11 cellular contexts compared by ENCODE assay signal in genomic region chr2:144479138-144479537, GRCh38. TPM values are rescaled to one million over a fixed set of nuclear protein-coding genes. Genes with fewer than 3 reads are reported as not detected.
DNase-seq lines count a peak whose midpoint lies in the region; TF ChIP-seq lines count a peak whose summit lies in the region.
"Had no signal": no experiment of that assay in that cellular context is flagged by ENCODE, and none has a peak within 500 bp of the region (broad histone marks: within the 10 kb centered on the region; RNA-seq: fewer than 3 reads in every experiment).

No MANE protein-coding gene starts in this region.

- H3K9me3 ChIP-seq in cardiac muscle cell (ENCODE audit: low read depth) (no peaks in the 10 kb centered on the region), endodermal cell (ENCODE audit: control insufficient read depth, low read length) (no peaks in the 10 kb centered on the region), mesenchymal stem cell (ENCODE audit: control insufficient read depth, low read length) (no peaks in the 10 kb centered on the region)

- no peak overlapping the region for H2BK120ac ChIP-seq in mesenchymal stem cell (ENCODE audit: low read depth, low read length)

- no peak overlapping the region for H3K4ac ChIP-seq in mesenchymal stem cell (ENCODE audit: low read depth in 1 of 2, low read length in 2 of 2)

- H3K27me3 ChIP-seq in cardiac muscle cell (no peaks in the 10 kb centered on the region), endodermal cell (ENCODE audit: control insufficient read depth, insufficient read depth, low read length, poor library complexity, severe bottlenecking) (no peaks in the 10 kb centered on the region), mesenchymal stem cell (ENCODE audit: control insufficient read depth in 1 of 2, insufficient read depth in 1 of 2, low read length in 2 of 2) (no peaks in the 10 kb centered on the region)

- peaks cover 10% of the 10 kb centered on the region for H3K27me3 Mint-ChIP-seq in endodermal cell (ENCODE audit: insufficient read depth)

- no peaks in the 10 kb centered on the region for H3K9me3 Mint-ChIP-seq in endodermal cell

- no peak overlapping the region for H2BK5ac ChIP-seq in mesenchymal stem cell (ENCODE audit: low read depth, low read length, poor library complexity, severe bottlenecking)

- peak overlapping the region; percentile 84 for H4K8ac ChIP-seq in mesenchymal stem cell (ENCODE audit: low read length)

- H3K27ac ChIP-seq in cardiac muscle cell = peak overlapping the region; percentile 75
- peak overlapping the region; percentile 92 for H3K27ac ChIP-seq in endodermal cell (ENCODE audit: low read depth, low read length)
- peak overlapping the region; percentile 65 for H3K27ac ChIP-seq in mesenchymal stem cell (ENCODE audit: low read length, poor library complexity, severe bottlenecking)

- H3K36me3 ChIP-seq in cardiac muscle cell (no peaks in the 10 kb centered on the region), endodermal cell (ENCODE audit: control insufficient read depth, insufficient read depth, low read length) (no peaks in the 10 kb centered on the region), mesenchymal stem cell (ENCODE audit: control insufficient read depth in 1 of 2, insufficient read depth in 2 of 2, low read depth in 1 of 2, low read length in 2 of 2) (peaks cover 0 to 23% of the 10 kb centered on the region in 2 experiments)

- DNase-seq in cardiac muscle cell (ENCODE audit: low read depth in 1 of 2, low spot score in 1 of 2) = peak; percentile 57 to 73
- no peak for DNase-seq in cardiac septum (ENCODE audit: low spot score)
- DNase-seq in endodermal cell = peak; percentile 89
- DNase-seq in mesenchymal stem cell = no peak
- no peak for DNase-seq in occipital lobe (lab: John Stamatoyannopoulos, UW)
- no peak for DNase-seq in NCI-H2107 (lab: John Stamatoyannopoulos, UW)
- DNase-seq in Ammon's horn (ENCODE audit: low spot score) = no peak
- no peak for DNase-seq in NCI-H2227 treated with DMSO at 0.1 percent for 48 hours (lab: John Stamatoyannopoulos, UW)
- DNase-seq: ACHN; activated CD8-positive, alpha-beta memory T cell treated with anti-CD3 and anti-CD28 coated beads for 24 hours; NCI-H2081 had no signal

- H4K91ac ChIP-seq in mesenchymal stem cell (ENCODE audit: low read length) = peak overlapping the region; percentile 46

- no peak overlapping the region for H3K23ac ChIP-seq in mesenchymal stem cell (ENCODE audit: low read length in 2 of 2)

- no peak overlapping the region for H3K14ac ChIP-seq in mesenchymal stem cell (ENCODE audit: low read length in 2 of 2)

- H3K79me1 ChIP-seq in mesenchymal stem cell (replicated peaks; ENCODE audit: low read length, poor library complexity, severe bottlenecking) = peaks cover 14% of the 10 kb centered on the region

- H3K4me2 ChIP-seq in mesenchymal stem cell (ENCODE audit: low read length, poor library complexity, severe bottlenecking) = no peak overlapping the region

- H3K4me3 ChIP-seq in cardiac muscle cell = no peak overlapping the region
- no peak overlapping the region for H3K4me3 ChIP-seq in endodermal cell (ENCODE audit: low read length)
- H3K4me3 ChIP-seq in mesenchymal stem cell (ENCODE audit: insufficient read depth in 1 of 2, low read depth in 1 of 2, low read length in 2 of 2) = no peak overlapping the region

- no peak overlapping the region for H2AFZ ChIP-seq in mesenchymal stem cell (ENCODE audit: low read depth, low read length)

- peaks cover 53% of the 10 kb centered on the region for H3K4me1 ChIP-seq in cardiac muscle cell (ENCODE audit: low read depth)
- peaks cover 8% of the 10 kb centered on the region for H3K4me1 ChIP-seq in endodermal cell (ENCODE audit: control insufficient read depth, insufficient read depth, low read length)
- H3K4me1 ChIP-seq in mesenchymal stem cell (ENCODE audit: control insufficient read depth, insufficient read depth, low read depth, low read length) = peaks cover 13% of the 10 kb centered on the region

- H3K4me3 Mint-ChIP-seq in endodermal cell = no peak overlapping the region

- H3K18ac ChIP-seq in mesenchymal stem cell (ENCODE audit: low read depth in 1 of 2, low read length in 2 of 2) = no peak overlapping the region

- no peak overlapping the region for H2BK12ac ChIP-seq in mesenchymal stem cell (ENCODE audit: low read length in 2 of 2)

- intact Hi-C loops in cardiac septum (cut with DNase I) = no loop called here

- no peak overlapping the region for H2BK15ac ChIP-seq in mesenchymal stem cell (ENCODE audit: low read depth, poor library complexity, severe bottlenecking)

- H2AK5ac ChIP-seq in mesenchymal stem cell (ENCODE audit: low read length, severe bottlenecking) = no peak overlapping the region

- no peaks in the 10 kb centered on the region for H3K36me3 Mint-ChIP-seq in endodermal cell (ENCODE audit: low read depth)

- H3K9ac ChIP-seq in endodermal cell (ENCODE audit: extremely low read depth, low read length, poor library complexity, severe bottlenecking) = no peak overlapping the region
- peak overlapping the region; percentile 3 for H3K9ac ChIP-seq in mesenchymal stem cell (ENCODE audit: low read length)

- TF ChIP-seq CTCF in cardiac muscle cell (IDR thresholded peaks at IDR 0.05; ENCODE audit: low read depth, low read length) (no peak), endodermal cell (conservative IDR thresholded peaks at IDR 0.05) (no peak)

- WGBS in endodermal cell (ENCODE audit: insufficient coverage in 1 of 2, insufficient read length in 1 of 2), 2 experiments = 21 to 25% methylated on average over 2 to 4 of the region's 4 CpGs
- 59% methylated on average over 3 of the region's 4 CpGs for WGBS in mesenchymal stem cell

- H3K4me1 Mint-ChIP-seq in endodermal cell = peaks cover 22% of the 10 kb centered on the region

- no peak overlapping the region for H3K27ac Mint-ChIP-seq in endodermal cell

RNA-seq across cellular contexts. Expression of gene ZEB2, which starts 40.8 kb away (rescaled TPM):
- 27.0 and 41.2 TPM in 2 replicates for total RNA-seq in cardiac muscle cell
- polyA plus RNA-seq in cardiac muscle cell = 16.8 and 17.9 TPM in 2 replicates
- 122 TPM for total RNA-seq in cardiac septum
- under 1 TPM; 0.29 to 0.31 TPM for total RNA-seq in endodermal cell
- 68.2 TPM for polyA plus RNA-seq in endodermal cell (2013, experiment 1 of 2)
- polyA plus RNA-seq in endodermal cell (2013, experiment 2 of 2) = 65.4 TPM
- polyA plus RNA-seq in mesenchymal stem cell (2013, experiment 1 of 2) = 62.5 TPM
- polyA plus RNA-seq in mesenchymal stem cell (2013, experiment 2 of 2) = 60.2 TPM
- 430 TPM for total RNA-seq in occipital lobe

Comparison
In these comparisons a context has a peak if more than half of its experiments do, and no peak if none do; other contexts are left out.
1. DNase-seq: peak in cardiac muscle cell (2 of 2) and endodermal cell (single experiment); none in cardiac septum (single experiment), mesenchymal stem cell (single experiment), occipital lobe (single experiment), NCI-H2107 (single experiment), Ammon's horn (single experiment) and NCI-H2227 treated with DMSO at 0.1 percent for 48 hours (single experiment).
2. RNA of gene ZEB2, which starts 40.8 kb away (total RNA-seq): 430 TPM in occipital lobe (single experiment), 122 TPM in cardiac septum (single experiment) and 27.0 to 41.2 TPM in cardiac muscle cell; 0.29 to 0.31 TPM in endodermal cell; every median in the first group is over 10 times any median in the second.
3. Peak in every context shown above with its lines, with median percentiles within 50 percentile points of each other: H3K27ac ChIP-seq.